1 cellular context compared by ENCODE assay signal in genomic region chr9:37029776-37030590, GRCh38.
TF ChIP-seq lines count a peak whose summit lies in the region.

No MANE protein-coding gene starts in this region.

TF ChIP-seq in GM23338, 12 proteins besides CTCF, POLR2A, EP300 and RAD21 (continued from another document):
- TF ChIP-seq ZNF462 (CRISPR knock-in tag; IDR thresholded peaks at IDR 0.05), result no peak
- TF ChIP-seq NANOG (IDR thresholded peaks at IDR 0.05; ENCODE audit: borderline replicate concordance), result no peak
- peak; percentile 61 for TF ChIP-seq EZH2phosphoT487 (IDR thresholded peaks at IDR 0.05; ENCODE audit: unreplicated experiment)
- TF ChIP-seq CREB1 (CRISPR knock-in tag; IDR thresholded peaks at IDR 0.05; ENCODE audit: low read depth), result no peak
- TF ChIP-seq STAT1 (IDR thresholded peaks at IDR 0.05; ENCODE audit: unreplicated experiment), result no peak
